8 cellular contexts compared by ENCODE assay signal in the genomic region with DNA sequence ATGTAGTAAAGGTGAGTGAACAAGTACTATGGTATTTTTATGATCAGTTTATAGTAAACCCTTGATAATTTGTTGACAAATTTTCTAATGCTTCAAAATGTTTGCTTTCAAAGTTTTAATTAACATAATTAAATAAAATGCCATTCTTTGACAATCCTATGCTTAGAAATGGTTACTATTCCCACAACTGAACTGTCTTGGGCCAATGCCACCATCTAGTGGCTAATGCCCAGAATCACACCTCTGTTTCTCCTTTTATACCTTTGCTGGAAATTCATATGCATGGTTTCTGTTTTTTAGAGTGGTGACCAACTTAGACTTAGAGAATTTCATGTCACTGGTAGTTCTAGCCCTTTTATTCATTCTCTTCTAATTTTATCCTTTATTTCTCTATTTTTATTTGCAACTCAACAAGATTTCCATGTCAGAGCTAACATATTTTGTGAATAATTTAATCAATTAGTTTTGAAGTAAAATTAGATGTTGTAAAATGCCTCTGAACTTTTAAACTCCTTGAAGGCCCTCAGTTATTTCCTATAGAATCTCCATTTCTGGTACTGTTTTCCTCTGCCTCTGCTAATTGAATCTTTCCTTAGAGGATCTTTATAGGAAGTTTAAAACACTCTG. TPM values are rescaled to one million over a fixed set of nuclear protein-coding genes. Genes with fewer than 3 reads are reported as not detected.
DNase-seq lines count a peak whose midpoint lies in the region; ATAC-seq, FAIRE-seq and TF ChIP-seq lines count a peak whose summit lies in the region.

No MANE protein-coding gene starts in this region.

- peak; percentile 67 for ATAC-seq in GM21390 (IDR thresholded peaks at IDR 0.05; ENCODE audit: unreplicated experiment)
- ATAC-seq in WTC11 = peak; percentile 58; the same call in 1 of the 2 replicates
- ATAC-seq in left lobe of liver = peak; percentile 91
- ATAC-seq in GM18907 (IDR thresholded peaks at IDR 0.05; ENCODE audit: unreplicated experiment) = no peak

- H3K4me1 ChIP-seq in CD4-positive, alpha-beta memory T cell (ENCODE audit: insufficient read depth, low read length) = peaks cover 22% of the 10 kb centered on the region

- peaks cover 44% of the 10 kb centered on the region for H3K36me3 ChIP-seq in CD4-positive, alpha-beta memory T cell (ENCODE audit: insufficient read depth, low read length)

- H3K27me3 ChIP-seq in CD4-positive, alpha-beta memory T cell (ENCODE audit: insufficient read depth, low read length) = no peaks in the 10 kb centered on the region

- peaks cover 0 to 2% (median 0%) of the 10 kb centered on the region in 8 donors for H3K9me3 Mint-ChIP-seq in CD4-positive, alpha-beta memory T cell
- H3K9me3 Mint-ChIP-seq in WTC11 = peaks cover 12% of the 10 kb centered on the region

- CTCF ChIA-PET in CD4-positive, alpha-beta memory T cell (lab: Charles Lee; ENCODE audit: partially characterized antibody) = interaction anchor here (0.7 to 11.8 kb wide), 32 partner anchors 9 to 380 kb away, joined by 3 to 324 read pairs (median 6); a partner anchor contains a TSS
- CTCF ChIA-PET in WTC11 (lab: Charles Lee) = interaction anchor here (0.8 to 2.1 kb wide), 7 partner anchors 10 to 340 kb away, joined by 3 to 19 read pairs (median 6); no protein-coding TSS in a partner anchor

- FAIRE-seq in colon (lab: Jason Lieb, UNC) = peak; percentile 72

- H3K4me3 Mint-ChIP-seq in CD4-positive, alpha-beta memory T cell = no peak overlapping the region
- no peak overlapping the region for H3K4me3 Mint-ChIP-seq in WTC11

- H3K27me3 Mint-ChIP-seq in CD4-positive, alpha-beta memory T cell = no peaks in the 10 kb centered on the region
- H3K27me3 Mint-ChIP-seq in WTC11 (ENCODE audit: low read depth) = no peaks in the 10 kb centered on the region; the same call in none of the 2 replicates

- no peak overlapping the region for H3K4me3 ChIP-seq in CD4-positive, alpha-beta memory T cell (ENCODE audit: low read length in 2 of 2)

- intact Hi-C loops in CD4-positive, alpha-beta memory T cell (cut with micrococcal nuclease) = loop anchor here (1.0 to 5.0 kb wide), 7 partner anchors 88 to 499 kb away; no protein-coding TSS in a partner anchor

- peak; percentile 50 to 69 (median 66) for DNase-seq in CD4-positive, alpha-beta memory T cell
- DNase-seq in NCI-H1694 (lab: John Stamatoyannopoulos, UW) (peak; percentile 66), WTC11 (ENCODE audit: low spot score) (peak; percentile 22), left lobe of liver (ENCODE audit: low spot score) (no peak)
- DNase-seq in stimulated activated CD4-positive, alpha-beta T cell treated with anti-CD3 and anti-CD28 coated beads, TNF-alpha, amount 100 ng/mL, for 24 hours (ENCODE audit: low read depth in 3 of 3) = peak; percentile 15 to 45 (median 18)

- H3K36me3 Mint-ChIP-seq in CD4-positive, alpha-beta memory T cell = peaks cover 39 to 49% of the 10 kb centered on the region in 2 donors
- H3K36me3 Mint-ChIP-seq in WTC11 = peaks cover 5% of the 10 kb centered on the region; the same call in 1 of the 2 replicates

- H3K9me3 ChIP-seq in CD4-positive, alpha-beta memory T cell (ENCODE audit: control insufficient read depth in 1 of 2, low read length in 2 of 2) = no peaks in the 10 kb centered on the region

- POLR2A ChIA-PET in CD4-positive, alpha-beta memory T cell (lab: Charles Lee; ENCODE audit: partially characterized antibody) = interaction anchor here (1.0 to 2.0 kb wide), 4 partner anchors 31 to 340 kb away, joined by 3 to 16 read pairs (median 7); a partner anchor contains a TSS
- POLR2A ChIA-PET in WTC11 (lab: Charles Lee) = no interaction called here

- peaks cover 5 to 9% (median 6%) of the 10 kb centered on the region in 4 donors for H3K4me1 Mint-ChIP-seq in CD4-positive, alpha-beta memory T cell
- peaks cover 3% of the 10 kb centered on the region; the same call in 1 of the 2 replicates for H3K4me1 Mint-ChIP-seq in WTC11

- H3K27ac ChIP-seq in CD4-positive, alpha-beta memory T cell (ENCODE audit: low read depth, low read length) = no peak overlapping the region

- TF ChIP-seq CTCF in WTC11 (IDR thresholded peaks at IDR 0.05) = peak; percentile 78

- H3K27ac Mint-ChIP-seq in CD4-positive, alpha-beta memory T cell = peak overlapping the region in 1 of 7 donors; percentile 10
- H3K27ac Mint-ChIP-seq in WTC11 = no peak overlapping the region

TF ChIP-seq in WTC11, 78 proteins besides CTCF, POLR2A, EP300 and RAD21:
- TF ChIP-seq, protein P1, sequence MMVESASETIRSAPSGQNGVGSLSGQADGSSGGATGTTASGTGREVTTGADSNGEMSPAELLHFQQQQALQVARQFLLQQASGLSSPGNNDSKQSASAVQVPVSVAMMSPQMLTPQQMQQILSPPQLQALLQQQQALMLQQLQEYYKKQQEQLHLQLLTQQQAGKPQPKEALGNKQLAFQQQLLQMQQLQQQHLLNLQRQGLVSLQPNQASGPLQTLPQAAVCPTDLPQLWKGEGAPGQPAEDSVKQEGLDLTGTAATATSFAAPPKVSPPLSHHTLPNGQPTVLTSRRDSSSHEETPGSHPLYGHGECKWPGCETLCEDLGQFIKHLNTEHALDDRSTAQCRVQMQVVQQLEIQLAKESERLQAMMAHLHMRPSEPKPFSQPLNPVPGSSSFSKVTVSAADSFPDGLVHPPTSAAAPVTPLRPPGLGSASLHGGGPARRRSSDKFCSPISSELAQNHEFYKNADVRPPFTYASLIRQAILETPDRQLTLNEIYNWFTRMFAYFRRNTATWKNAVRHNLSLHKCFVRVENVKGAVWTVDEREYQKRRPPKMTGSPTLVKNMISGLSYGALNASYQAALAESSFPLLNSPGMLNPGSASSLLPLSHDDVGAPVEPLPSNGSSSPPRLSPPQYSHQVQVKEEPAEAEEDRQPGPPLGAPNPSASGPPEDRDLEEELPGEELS (CRISPR knock-in tag; IDR thresholded peaks at IDR 0.05) = no peak
- no peak for TF ChIP-seq NR2C2 (CRISPR knock-in tag; IDR thresholded peaks at IDR 0.05)
- no peak for TF ChIP-seq ZNF317 (CRISPR knock-in tag; IDR thresholded peaks at IDR 0.05; ENCODE audit: borderline replicate concordance, low read depth)
- TF ChIP-seq ZNF232 (CRISPR knock-in tag; IDR thresholded peaks at IDR 0.05) = no peak
- TF ChIP-seq, protein P2, sequence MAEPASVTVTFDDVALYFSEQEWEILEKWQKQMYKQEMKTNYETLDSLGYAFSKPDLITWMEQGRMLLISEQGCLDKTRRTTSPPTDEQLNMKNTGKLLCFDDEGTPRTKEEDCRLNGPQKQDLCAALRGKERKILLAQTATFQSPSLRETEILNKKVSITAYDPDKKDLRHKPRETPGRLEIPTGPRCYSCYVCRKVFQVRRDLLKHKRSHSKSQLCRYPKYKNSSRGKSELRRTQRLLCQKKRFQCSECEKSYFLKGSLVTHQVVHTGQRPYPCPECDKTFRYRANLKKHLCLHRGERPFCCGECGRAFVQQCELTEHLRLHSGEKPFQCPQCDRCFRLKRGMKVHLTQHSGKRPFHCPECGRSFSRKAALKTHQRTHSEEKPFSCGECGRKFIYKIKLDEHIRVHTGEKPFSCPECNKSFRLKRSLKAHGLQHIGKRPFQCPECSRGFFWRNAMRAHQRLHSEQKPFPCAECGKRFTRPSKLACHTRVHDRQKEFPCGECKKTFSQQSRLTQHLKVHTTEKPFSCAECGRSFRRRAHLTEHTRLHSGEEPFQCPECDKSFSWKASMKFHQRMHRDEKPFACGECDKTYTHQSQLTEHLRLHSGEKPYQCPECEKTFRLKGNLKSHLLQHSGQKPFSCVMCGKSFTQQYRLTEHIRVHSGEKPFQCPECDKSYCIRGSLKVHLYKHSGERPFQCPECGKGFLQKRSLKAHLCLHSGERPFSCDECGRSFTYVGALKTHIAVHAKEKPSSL (CRISPR knock-in tag; conservative IDR thresholded peaks at IDR 0.05) = no peak
- no peak for TF ChIP-seq TEAD4 (CRISPR knock-in tag; IDR thresholded peaks at IDR 0.05)
- TF ChIP-seq NR1H2 (CRISPR knock-in tag; IDR thresholded peaks at IDR 0.05) = no peak
- TF ChIP-seq SMAD3 (CRISPR knock-in tag; IDR thresholded peaks at IDR 0.05; ENCODE audit: borderline replicate concordance) = no peak
- no peak for TF ChIP-seq SMAD4 (CRISPR knock-in tag; IDR thresholded peaks at IDR 0.05)
- no peak for TF ChIP-seq CREM (CRISPR knock-in tag; IDR thresholded peaks at IDR 0.05)
- no peak for TF ChIP-seq SOX15 (CRISPR knock-in tag; IDR thresholded peaks at IDR 0.05)
- TF ChIP-seq, protein P3, sequence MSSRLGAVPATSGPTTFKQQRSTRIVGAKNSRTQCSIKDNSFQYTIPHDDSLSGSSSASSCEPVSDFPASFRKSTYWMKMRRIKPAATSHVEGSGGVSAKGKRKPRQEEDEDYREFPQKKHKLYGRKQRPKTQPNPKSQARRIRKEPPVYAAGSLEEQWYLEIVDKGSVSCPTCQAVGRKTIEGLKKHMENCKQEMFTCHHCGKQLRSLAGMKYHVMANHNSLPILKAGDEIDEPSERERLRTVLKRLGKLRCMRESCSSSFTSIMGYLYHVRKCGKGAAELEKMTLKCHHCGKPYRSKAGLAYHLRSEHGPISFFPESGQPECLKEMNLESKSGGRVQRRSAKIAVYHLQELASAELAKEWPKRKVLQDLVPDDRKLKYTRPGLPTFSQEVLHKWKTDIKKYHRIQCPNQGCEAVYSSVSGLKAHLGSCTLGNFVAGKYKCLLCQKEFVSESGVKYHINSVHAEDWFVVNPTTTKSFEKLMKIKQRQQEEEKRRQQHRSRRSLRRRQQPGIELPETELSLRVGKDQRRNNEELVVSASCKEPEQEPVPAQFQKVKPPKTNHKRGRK (CRISPR knock-in tag; IDR thresholded peaks at IDR 0.05; ENCODE audit: borderline replicate concordance) = no peak
- TF ChIP-seq, protein P4, sequence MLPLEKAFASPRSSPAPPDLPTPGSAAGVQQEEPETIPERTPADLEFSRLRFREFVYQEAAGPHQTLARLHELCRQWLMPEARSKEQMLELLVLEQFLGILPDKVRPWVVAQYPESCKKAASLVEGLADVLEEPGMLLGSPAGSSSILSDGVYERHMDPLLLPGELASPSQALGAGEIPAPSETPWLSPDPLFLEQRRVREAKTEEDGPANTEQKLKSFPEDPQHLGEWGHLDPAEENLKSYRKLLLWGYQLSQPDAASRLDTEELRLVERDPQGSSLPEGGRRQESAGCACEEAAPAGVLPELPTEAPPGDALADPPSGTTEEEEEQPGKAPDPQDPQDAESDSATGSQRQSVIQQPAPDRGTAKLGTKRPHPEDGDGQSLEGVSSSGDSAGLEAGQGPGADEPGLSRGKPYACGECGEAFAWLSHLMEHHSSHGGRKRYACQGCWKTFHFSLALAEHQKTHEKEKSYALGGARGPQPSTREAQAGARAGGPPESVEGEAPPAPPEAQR (CRISPR knock-in tag; IDR thresholded peaks at IDR 0.05) = no peak
- no peak for TF ChIP-seq JUN (CRISPR knock-in tag; IDR thresholded peaks at IDR 0.05)
- TF ChIP-seq HMGA2 (CRISPR knock-in tag; IDR thresholded peaks at IDR 0.05) = no peak
- no peak for TF ChIP-seq NFATC4 (CRISPR knock-in tag; IDR thresholded peaks at IDR 0.05)
- no peak for TF ChIP-seq NFE2L1 (CRISPR knock-in tag; IDR thresholded peaks at IDR 0.05)

RNA-seq across cellular contexts. Expression of a gene that starts 31.1 kb away (rescaled TPM):
- total RNA-seq in CD4-positive, alpha-beta memory T cell = 10 to 100 TPM; 51.0 to 52.9 TPM
- 10 to 100 TPM; 81.5 to 84.2 TPM for polyA plus RNA-seq in CD4-positive, alpha-beta memory T cell
- total RNA-seq in WTC11 (2021) = 5.1 to 5.7 TPM (median 5.2 TPM) in 3 replicates
- 25.0 TPM for total RNA-seq in left lobe of liver
